ENCODE assay signal across 1 cellular context in the genomic region with DNA sequence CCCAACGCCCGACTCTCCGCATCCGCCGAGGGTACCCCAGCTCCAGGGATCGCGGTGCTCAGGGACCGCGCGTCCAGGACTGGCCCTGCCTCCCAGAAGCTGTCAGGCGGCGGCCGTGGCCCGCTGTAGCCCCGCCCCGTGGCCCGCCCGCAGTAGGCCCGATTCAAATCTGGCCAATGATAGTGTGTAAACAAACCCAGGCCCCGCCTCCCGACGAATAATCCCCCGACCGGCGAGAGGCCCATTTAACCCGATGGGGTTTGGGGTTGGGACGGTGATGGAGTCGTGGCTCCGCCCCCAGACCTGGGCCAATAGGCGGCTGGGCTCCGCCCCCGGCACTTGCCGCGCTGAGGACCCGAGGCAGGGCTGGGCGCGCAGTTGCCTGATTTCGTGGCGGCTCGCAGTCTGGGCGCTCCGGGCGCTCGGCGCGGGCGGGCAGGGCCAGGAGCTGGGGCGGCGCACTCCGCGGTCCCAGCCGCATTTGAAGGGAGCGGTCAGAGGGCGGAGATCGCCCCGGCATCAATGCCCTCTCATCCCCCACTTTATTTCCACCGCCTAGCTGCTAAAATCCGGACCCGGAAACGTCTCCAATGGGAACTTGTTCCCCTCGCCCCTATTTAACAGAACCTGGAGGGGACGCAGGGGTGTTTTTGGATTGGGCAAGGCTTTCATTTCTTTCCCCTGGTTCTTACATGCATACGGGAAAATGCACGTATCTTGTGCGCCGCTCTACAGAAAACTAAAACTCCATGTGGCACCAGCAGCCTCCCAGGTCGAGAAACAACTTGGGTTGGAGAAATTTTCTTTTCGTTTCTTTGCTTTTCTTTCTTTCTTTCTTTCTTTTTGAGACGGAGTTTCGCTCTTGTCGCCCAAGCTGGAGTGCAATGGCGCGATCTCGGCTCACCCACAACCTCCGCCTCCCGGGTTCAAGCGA.
TF ChIP-seq lines count a peak whose summit lies in the region.

No MANE protein-coding gene starts in this region.

TF ChIP-seq in HEK293, 187 proteins besides CTCF, POLR2A, EP300 and RAD21 (continued from another document):
- TF ChIP-seq, protein P1, sequence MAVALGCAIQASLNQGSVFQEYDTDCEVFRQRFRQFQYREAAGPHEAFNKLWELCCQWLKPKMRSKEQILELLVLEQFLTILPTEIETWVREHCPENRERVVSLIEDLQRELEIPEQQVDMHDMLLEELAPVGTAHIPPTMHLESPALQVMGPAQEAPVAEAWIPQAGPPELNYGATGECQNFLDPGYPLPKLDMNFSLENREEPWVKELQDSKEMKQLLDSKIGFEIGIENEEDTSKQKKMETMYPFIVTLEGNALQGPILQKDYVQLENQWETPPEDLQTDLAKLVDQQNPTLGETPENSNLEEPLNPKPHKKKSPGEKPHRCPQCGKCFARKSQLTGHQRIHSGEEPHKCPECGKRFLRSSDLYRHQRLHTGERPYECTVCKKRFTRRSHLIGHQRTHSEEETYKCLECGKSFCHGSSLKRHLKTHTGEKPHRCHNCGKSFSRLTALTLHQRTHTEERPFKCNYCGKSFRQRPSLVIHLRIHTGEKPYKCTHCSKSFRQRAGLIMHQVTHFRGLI (tag by site-specific recombination; IDR thresholded peaks at IDR 0.05) = peak; percentile 71; the same call in 1 of the 2 replicates
- TF ChIP-seq ZNF221 (tag by site-specific recombination; IDR thresholded peaks at IDR 0.05; ENCODE audit: borderline replicate concordance) (no peak), ZSCAN16 (tag by site-specific recombination; IDR thresholded peaks at IDR 0.05) (no peak), ZBTB48 (tag by site-specific recombination; IDR thresholded peaks at IDR 0.05) (peak; percentile 94), ZNF23 (tag by site-specific recombination; IDR thresholded peaks at IDR 0.05; ENCODE audit: borderline replicate concordance) (no peak), PBX3 (CRISPR knock-in tag; IDR thresholded peaks at IDR 0.05) (peak; percentile 87), KLF17 (tag by site-specific recombination; IDR thresholded peaks at IDR 0.05) (no peak), ZNF274 (IDR thresholded peaks at IDR 0.05; ENCODE audit: low read length) (no peak), ZNF274 (tag by site-specific recombination; IDR thresholded peaks at IDR 0.05; ENCODE audit: borderline replicate concordance) (no peak), ZNF155 (tag by site-specific recombination; IDR thresholded peaks at IDR 0.05) (no peak), BCL6B (tag by site-specific recombination; IDR thresholded peaks at IDR 0.05) (no peak), ZNF366 (tag by site-specific recombination; conservative IDR thresholded peaks at IDR 0.05) (0 out of 2 replicates have a peak, but pooled peaks have one; percentile 22), ZNF174 (tag by site-specific recombination; IDR thresholded peaks at IDR 0.05) (no peak)
- TF ChIP-seq, protein P2, sequence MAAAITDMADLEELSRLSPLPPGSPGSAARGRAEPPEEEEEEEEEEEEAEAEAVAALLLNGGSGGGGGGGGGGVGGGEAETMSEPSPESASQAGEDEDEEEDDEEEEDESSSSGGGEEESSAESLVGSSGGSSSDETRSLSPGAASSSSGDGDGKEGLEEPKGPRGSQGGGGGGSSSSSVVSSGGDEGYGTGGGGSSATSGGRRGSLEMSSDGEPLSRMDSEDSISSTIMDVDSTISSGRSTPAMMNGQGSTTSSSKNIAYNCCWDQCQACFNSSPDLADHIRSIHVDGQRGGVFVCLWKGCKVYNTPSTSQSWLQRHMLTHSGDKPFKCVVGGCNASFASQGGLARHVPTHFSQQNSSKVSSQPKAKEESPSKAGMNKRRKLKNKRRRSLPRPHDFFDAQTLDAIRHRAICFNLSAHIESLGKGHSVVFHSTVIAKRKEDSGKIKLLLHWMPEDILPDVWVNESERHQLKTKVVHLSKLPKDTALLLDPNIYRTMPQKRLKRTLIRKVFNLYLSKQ (tag by site-specific recombination; IDR thresholded peaks at IDR 0.05; ENCODE audit: borderline replicate concordance) = no peak
